Comparison of ENCODE assay signal across 23 cellular contexts in the genomic region with DNA sequence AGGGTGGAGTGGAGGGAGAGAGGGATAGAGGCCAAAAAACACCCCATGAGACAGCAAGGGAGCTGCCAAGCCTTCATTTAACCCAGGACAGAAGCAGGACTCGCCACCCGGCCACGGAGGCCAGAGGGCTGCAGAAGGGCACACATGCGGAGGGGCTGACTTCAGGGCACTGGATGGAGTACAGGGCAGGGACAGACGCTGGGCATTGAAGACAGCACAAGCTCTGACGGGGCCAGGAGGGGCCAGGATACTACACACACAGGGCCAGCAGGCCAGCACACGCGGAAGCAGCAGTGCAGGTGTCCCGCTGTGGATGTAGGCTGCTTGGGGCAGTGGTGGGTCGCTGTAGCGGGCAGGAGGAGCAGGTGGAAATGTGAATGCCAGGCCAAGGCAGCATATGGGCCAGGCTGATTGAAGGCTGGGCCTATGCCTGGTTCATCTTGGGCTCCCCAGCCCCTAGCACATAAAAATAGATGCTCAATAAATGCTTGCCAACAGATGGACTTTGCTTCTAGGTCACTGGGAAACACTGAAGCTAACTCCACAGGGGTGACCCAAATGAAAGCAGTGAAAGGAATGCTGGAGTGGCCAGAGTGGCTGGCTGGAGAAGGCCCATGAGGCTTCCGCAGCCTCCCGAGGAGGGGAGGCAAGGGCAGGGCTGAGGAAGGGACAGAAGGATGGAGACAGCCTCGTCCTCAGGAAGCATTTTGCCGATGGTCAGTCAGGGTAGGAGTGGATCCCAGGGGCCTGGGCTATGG.
DNase-seq lines count a peak whose midpoint lies in the region; ATAC-seq and TF ChIP-seq lines count a peak whose summit lies in the region.
"Had no signal": no experiment of that assay in that cellular context is flagged by ENCODE, and none has a peak within 500 bp of the region (broad histone marks: within the 10 kb centered on the region; RNA-seq: fewer than 3 reads in every experiment).

No MANE protein-coding gene starts in this region.

- H3K4me3 Mint-ChIP-seq in activated T-cell treated with anti-CD3 and anti-CD28 coated beads, Interleukin-2, amount 50 U/mL, for 24 hours = no peak overlapping the region
- no peak overlapping the region for H3K4me3 Mint-ChIP-seq in stimulated activated naive B cell treated with anti-CD40 and anti-IgM and Interleukin-4, amounts not matched to agents 10 μg/mL and 1 μg/mL and 100 μg/mL, for 72 hours
- H3K4me3 Mint-ChIP-seq: activated CD8-positive, alpha-beta T cell treated with anti-CD3 and anti-CD28 coated beads for 36 hours; activated naive CD8-positive, alpha-beta T cell treated with anti-CD3 and anti-CD28 coated beads, Interleukin-2, amount 10 ng/mL, durations not matched to agents 7 days and 5 days; CD8-positive, alpha-beta memory T cell; naive thymus-derived CD4-positive, alpha-beta T cell had no signal

- H3K9me3 ChIP-seq in Panc1 (ENCODE audit: control insufficient read depth, insufficient read depth, low read depth, low read length) = no peaks in the 10 kb centered on the region
- no peaks in the 10 kb centered on the region for H3K9me3 ChIP-seq in thyroid gland
- H3K9me3 ChIP-seq: left ventricle myocardium inferior had no signal

- POLR2A ChIA-PET in Panc1 (lab: Charles Lee) = no interaction called here

- H3K27me3 ChIP-seq in Panc1 (ENCODE audit: control insufficient read depth, insufficient read depth, low read length) (no peaks in the 10 kb centered on the region), thyroid gland (no peaks in the 10 kb centered on the region)

- no peaks in the 10 kb centered on the region for H3K36me3 Mint-ChIP-seq in activated T-cell treated with anti-CD3 and anti-CD28 coated beads, Interleukin-2, amount 50 U/mL, for 24 hours (ENCODE audit: low read depth)
- peaks cover 14 to 15% of the 10 kb centered on the region in 2 donors for H3K36me3 Mint-ChIP-seq in stimulated activated naive B cell treated with anti-CD40 and anti-IgM and Interleukin-4, amounts not matched to agents 10 μg/mL and 1 μg/mL and 100 μg/mL, for 72 hours
- H3K36me3 Mint-ChIP-seq: activated naive CD8-positive, alpha-beta T cell treated with anti-CD3 and anti-CD28 coated beads, Interleukin-2, amount 10 ng/mL, durations not matched to agents 7 days and 5 days had no signal

- peak overlapping the region; percentile 52 for H3K27ac Mint-ChIP-seq in activated T-cell treated with anti-CD3 and anti-CD28 coated beads, Interleukin-2, amount 50 U/mL, for 24 hours
- peak overlapping the region; percentile 39 for H3K27ac Mint-ChIP-seq in stimulated activated naive B cell treated with anti-CD40 and anti-IgM and Interleukin-4, amounts not matched to agents 10 μg/mL and 1 μg/mL and 100 μg/mL, for 72 hours
- H3K27ac Mint-ChIP-seq: activated naive CD8-positive, alpha-beta T cell treated with anti-CD3 and anti-CD28 coated beads, Interleukin-2, amount 10 ng/mL, durations not matched to agents 7 days and 5 days had no signal

- H3K9me3 Mint-ChIP-seq in activated T-cell treated with anti-CD3 and anti-CD28 coated beads, Interleukin-2, amount 50 U/mL, for 24 hours = no peaks in the 10 kb centered on the region
- H3K9me3 Mint-ChIP-seq in stimulated activated naive B cell treated with anti-CD40 and anti-IgM and Interleukin-4, amounts not matched to agents 10 μg/mL and 1 μg/mL and 100 μg/mL, for 72 hours = peaks cover 0 to 2% of the 10 kb centered on the region in 2 donors
- H3K9me3 Mint-ChIP-seq: activated CD8-positive, alpha-beta T cell treated with anti-CD3 and anti-CD28 coated beads for 36 hours; activated naive CD8-positive, alpha-beta T cell treated with anti-CD3 and anti-CD28 coated beads, Interleukin-2, amount 10 ng/mL, durations not matched to agents 7 days and 5 days; CD8-positive, alpha-beta memory T cell; naive thymus-derived CD4-positive, alpha-beta T cell had no signal

- H3K27ac ChIP-seq in Panc1 (ENCODE audit: low read length) (no peak overlapping the region), thyroid gland (no peak overlapping the region)
- H3K27ac ChIP-seq: left ventricle myocardium inferior had no signal

- H3K4me1 ChIP-seq in Panc1 (ENCODE audit: control insufficient read depth, insufficient read depth, low read length) (no peaks in the 10 kb centered on the region), thyroid gland (peaks cover 5 to 15% of the 10 kb centered on the region in 2 donors)

- no TSS peak for BruUV-seq in Panc1 (replicated peaks; lab: Mats Ljungman, UMichigan)

- ATAC-seq in Panc1 (0 out of 2 replicates have a peak, but pooled peaks have one; percentile 20), left lobe of liver (no peak), HG02798 (IDR thresholded peaks at IDR 0.05; ENCODE audit: poor library complexity, unreplicated experiment) (no peak)
- ATAC-seq in stimulated activated naive B cell treated with anti-CD40 and anti-IgM and Interleukin-4, amounts not matched to agents 10 μg/mL and 1 μg/mL and 100 μg/mL, for 72 hours (replicated peaks) = no peak

- TF ChIP-seq CTCF in Panc1 (IDR thresholded peaks at IDR 0.05) (no peak), thyroid gland (IDR thresholded peaks at IDR 0.05) (no peak)

- no peaks in the 10 kb centered on the region for H3K27me3 Mint-ChIP-seq in activated T-cell treated with anti-CD3 and anti-CD28 coated beads, Interleukin-2, amount 50 U/mL, for 24 hours
- no peaks in the 10 kb centered on the region for H3K27me3 Mint-ChIP-seq in stimulated activated naive B cell treated with anti-CD40 and anti-IgM and Interleukin-4, amounts not matched to agents 10 μg/mL and 1 μg/mL and 100 μg/mL, for 72 hours
- H3K27me3 Mint-ChIP-seq: activated CD8-positive, alpha-beta T cell treated with anti-CD3 and anti-CD28 coated beads for 36 hours had no signal

- no peak overlapping the region for H3K4me3 ChIP-seq in Panc1 (ENCODE audit: low read depth in 2 of 2, low read length in 2 of 2)
- H3K4me3 ChIP-seq in thyroid gland (replicated peaks in 1 of 3) = no peak overlapping the region
- H3K4me3 ChIP-seq: left ventricle myocardium inferior had no signal

- in situ Hi-C loops in Panc1 (cut with HindIII; ENCODE audit: low pct_unique_long_range_greater_than_20kb, low sequenced_read_pairs) = no loop called here

- WGBS in thyroid gland, 2 donors = 88 to 92% methylated on average over 8 to 15 of the region's 15 CpGs

- peaks cover 13% of the 10 kb centered on the region for H3K4me1 Mint-ChIP-seq in activated T-cell treated with anti-CD3 and anti-CD28 coated beads, Interleukin-2, amount 50 U/mL, for 24 hours (ENCODE audit: low read depth)
- peaks cover 27 to 80% of the 10 kb centered on the region in 2 donors for H3K4me1 Mint-ChIP-seq in stimulated activated naive B cell treated with anti-CD40 and anti-IgM and Interleukin-4, amounts not matched to agents 10 μg/mL and 1 μg/mL and 100 μg/mL, for 72 hours
- H3K4me1 Mint-ChIP-seq: activated naive CD8-positive, alpha-beta T cell treated with anti-CD3 and anti-CD28 coated beads, Interleukin-2, amount 10 ng/mL, durations not matched to agents 7 days and 5 days; CD8-positive, alpha-beta memory T cell had no signal

- TF ChIP-seq POLR2A in thyroid gland (IDR thresholded peaks at IDR 0.05) = no peak

- intact Hi-C loops in Panc1 (cut with micrococcal nuclease; ENCODE audit: unreplicated experiment) (no loop called here), thyroid gland (cut with DNase I) (no loop called here)

- CTCF ChIA-PET in Panc1 (lab: Charles Lee) = no interaction called here

- no peak for DNase-seq in activated T-cell treated with anti-CD3 and anti-CD28 coated beads, Interleukin-2, amount 50 U/mL, for 24 hours
- no peak for DNase-seq in activated T-cell treated with anti-CD3 and anti-CD28 coated beads for 4 hours
- no peak for DNase-seq in Panc1 (ENCODE audit: low read depth, low spot score)
- peak; percentile 28 for DNase-seq in left lobe of liver (ENCODE audit: low spot score)
- DNase-seq in stimulated activated naive B cell treated with anti-CD40 and anti-IgM and Interleukin-4, amounts not matched to agents 10 μg/mL and 1 μg/mL and 100 μg/mL, for 72 hours = no peak
- DNase-seq in thyroid gland = no peak
- no peak for DNase-seq in NK-92 treated with Interleukin-12 subunit alpha and Interleukin-12 subunit beta, amount 100 ng/mL, for 24 hours (lab: John Stamatoyannopoulos, UW)
- DNase-seq: activated CD8-positive, alpha-beta T cell treated with anti-CD3 and anti-CD28 coated beads for 36 hours; activated effector memory CD4-positive, alpha-beta T cell treated with Interleukin-2 at 50 U/mL for 16 hours; activated naive CD8-positive, alpha-beta T cell treated with anti-CD3 and anti-CD28 coated beads, Interleukin-2, amount 10 ng/mL, durations not matched to agents 7 days and 5 days; CD8-positive, alpha-beta memory T cell; DMS153; effector CD4-positive, alpha-beta T cell; glutamatergic neuron; H7; left ventricle myocardium inferior; midbrain; naive thymus-derived CD4-positive, alpha-beta T cell; NCI-H1417; NCI-H2029 treated with DMSO at 0.1 percent for 48 hours; NCI-H526; stimulated activated CD4-positive, alpha-beta T cell treated with anti-CD3 and anti-CD28 coated beads, Interleukin-2, amount 100 ng/mL, for 24 hours had no signal

- no peaks in the 10 kb centered on the region for H3K36me3 ChIP-seq in Panc1 (ENCODE audit: control insufficient read depth, insufficient read depth, low read length)
- no peaks in the 10 kb centered on the region for H3K36me3 ChIP-seq in thyroid gland
- H3K36me3 ChIP-seq: left ventricle myocardium inferior had no signal
